In the genomic region with DNA sequence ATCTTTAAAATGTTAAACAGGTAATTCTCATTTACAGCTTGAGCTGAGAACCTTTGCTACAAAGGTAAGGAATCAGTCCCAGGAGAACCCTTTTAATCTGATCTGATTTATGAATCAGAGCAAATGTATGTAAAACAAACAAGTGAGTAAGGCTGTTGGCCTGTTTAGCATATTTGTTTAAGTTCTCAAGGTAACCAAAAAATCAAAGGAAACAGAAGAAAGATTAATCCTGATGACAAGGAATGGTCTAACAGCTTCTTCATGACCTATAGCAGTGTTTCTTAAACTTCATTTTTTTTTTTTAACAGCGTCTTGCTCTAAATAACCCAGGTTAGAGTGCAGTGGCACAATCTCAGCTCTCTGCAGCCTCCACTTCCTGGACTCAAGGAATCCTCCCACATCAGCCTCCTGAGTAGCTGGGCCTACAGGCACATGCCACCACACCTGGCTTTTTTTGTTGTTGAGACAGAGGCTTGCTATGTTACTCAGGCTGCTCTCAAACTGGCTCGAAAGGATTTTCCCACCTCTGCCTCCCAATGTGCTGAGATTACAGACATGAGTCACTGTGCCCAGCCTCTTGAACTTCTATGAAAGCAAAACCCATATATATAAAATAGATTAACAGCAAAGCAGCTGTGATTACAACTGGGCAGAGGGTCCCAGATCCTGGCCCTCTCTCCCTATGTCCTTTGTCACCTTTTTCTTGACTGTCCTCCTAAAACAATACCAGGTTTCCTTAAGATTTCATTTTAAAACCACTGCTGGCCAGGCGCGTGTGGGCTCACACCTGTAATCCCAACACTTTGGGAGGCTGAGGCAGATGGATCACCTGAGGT, we compare ENCODE assay signal across 11 cellular contexts. TPM values are rescaled to one million over a fixed set of nuclear protein-coding genes. Genes with fewer than 3 reads are reported as not detected.
DNase-seq lines count a peak whose midpoint lies in the region; ATAC-seq and TF ChIP-seq lines count a peak whose summit lies in the region.
"Had no signal": no experiment of that assay in that cellular context is flagged by ENCODE, and none has a peak within 500 bp of the region (broad histone marks: within the 10 kb centered on the region; RNA-seq: fewer than 3 reads in every experiment).

No MANE protein-coding gene starts in this region.

- no peak for TF ChIP-seq EP300 in gastroesophageal sphincter (IDR thresholded peaks at IDR 0.05)

- WGBS in gastroesophageal sphincter (ENCODE audit: low coverage in 1 of 2), 2 donors, result 85 to 100% methylated on average over 3 to 4 of the region's 4 CpGs
- 90% methylated on average over 4 of the region's 4 CpGs for WGBS in right cardiac atrium

- H3K9me3 ChIP-seq in gastroesophageal sphincter (no peaks in the 10 kb centered on the region), right cardiac atrium (ENCODE audit: control insufficient read depth, low read length) (no peaks in the 10 kb centered on the region)

- TF ChIP-seq POLR2A in gastroesophageal sphincter (IDR thresholded peaks at IDR 0.05), result no peak

- peaks cover 19% of the 10 kb centered on the region for H3K4me1 Mint-ChIP-seq in chondrocyte (ENCODE audit: low read depth)

- H3K27ac Mint-ChIP-seq in chondrocyte (ENCODE audit: unreplicated experiment), result peak overlapping the region; percentile 51

- no peaks in the 10 kb centered on the region for H3K9me3 Mint-ChIP-seq in chondrocyte (ENCODE audit: low read depth)

- H3K27ac ChIP-seq in gastroesophageal sphincter (no peak overlapping the region), right cardiac atrium (ENCODE audit: low read length) (no peak overlapping the region)

- no peak for TF ChIP-seq CTCF in chondrocyte (IDR thresholded peaks at IDR 0.05)
- TF ChIP-seq CTCF in gastroesophageal sphincter (IDR thresholded peaks at IDR 0.05), result no peak

- no peak for ATAC-seq in gastroesophageal sphincter
- no peak for ATAC-seq in right cardiac atrium

- DNase-seq in DMS53 (lab: John Stamatoyannopoulos, UW) (peak; percentile 37), DMS53 treated with DMSO at 0.1 percent for 48 hours (lab: John Stamatoyannopoulos, UW; ENCODE audit: unreplicated experiment) (no peak), chondrocyte (ENCODE audit: low spot score) (peak; percentile 26), renal cortical epithelial cell (ENCODE audit: low read depth) (peak; percentile 33), right cardiac atrium (no peak)
- DNase-seq: 8988T, activated gamma-delta T cell treated with Interleukin-2 at 50 U/mL for 16 hours, Kasumi-1, NCI-H748 treated with DMSO at 0.1 percent for 48 hours, retina had no signal

- H3K4me3 ChIP-seq in gastroesophageal sphincter (no peak overlapping the region), right cardiac atrium (ENCODE audit: low read length) (no peak overlapping the region)

- H3K4me1 ChIP-seq in gastroesophageal sphincter (peaks cover 0 to 7% (median 0%) of the 10 kb centered on the region in 3 donors), right cardiac atrium (ENCODE audit: control insufficient read depth, insufficient read depth, low read length) (no peaks in the 10 kb centered on the region)

- H3K27me3 Mint-ChIP-seq in chondrocyte (ENCODE audit: low read depth), result no peaks in the 10 kb centered on the region

- no peaks in the 10 kb centered on the region for H3K27me3 ChIP-seq in gastroesophageal sphincter
- H3K27me3 ChIP-seq in right cardiac atrium (ENCODE audit: control insufficient read depth, insufficient read depth), result no peaks in the 10 kb centered on the region

- H3K4me3 Mint-ChIP-seq in chondrocyte (ENCODE audit: unreplicated experiment), result no peak overlapping the region

- H3K36me3 Mint-ChIP-seq in chondrocyte (ENCODE audit: low read depth), result no peaks in the 10 kb centered on the region

- intact Hi-C loops in right cardiac atrium (cut with DNase I), result no loop called here

- H3K36me3 ChIP-seq in gastroesophageal sphincter, result peaks cover 0 to 10% of the 10 kb centered on the region in 2 donors

RNA-seq across cellular contexts. Expression of gene JPT1, which starts 5.1 kb away (rescaled TPM):
- 78.6 to 90.4 TPM (median 86.4 TPM) in 3 replicates for total RNA-seq in chondrocyte
- total RNA-seq in renal cortical epithelial cell, result 171 and 366 TPM in 2 replicates
- 10 to 100 TPM in 3 of 4 donors, 1 to 10 TPM in 1; 9.3 to 48.5 (median 25.0) TPM for total RNA-seq in gastroesophageal sphincter
- total RNA-seq in right cardiac atrium, result 10 to 100 TPM; 11.7 to 22.3 (median 17.9) TPM
- polyA plus RNA-seq in right cardiac atrium, result 40.5 TPM

RNA-seq across cellular contexts. Expression of gene SUMO2, which starts 23.3 kb away (rescaled TPM):
- total RNA-seq in chondrocyte (307 to 347 TPM (median 312 TPM) in 3 replicates), renal cortical epithelial cell (96.6 and 151 TPM in 2 replicates), gastroesophageal sphincter (10 to 100 TPM; 67.7 to 95.2 (median 69.9) TPM), right cardiac atrium (100 to 1,000 TPM; 249 to 272 (median 257) TPM)
- 99.1 TPM for polyA plus RNA-seq in right cardiac atrium

RNA-seq across cellular contexts. Expression of gene NT5C, which starts 27.9 kb away (rescaled TPM):
- 23.3 to 31.2 TPM (median 30.4 TPM) in 3 replicates for total RNA-seq in chondrocyte
- total RNA-seq in renal cortical epithelial cell, result 22.9 and 77.3 TPM in 2 replicates
- total RNA-seq in gastroesophageal sphincter, result 100 to 1,000 TPM in 2 of 4 donors, 10 to 100 TPM in 2; 74.5 to 121 (median 99.6) TPM
- 10 to 100 TPM; 29.1 to 35.9 (median 33.3) TPM for total RNA-seq in right cardiac atrium
- 37.5 TPM for polyA plus RNA-seq in right cardiac atrium

RNA-seq across cellular contexts. Expression of gene NUP85, which starts 46.1 kb away (rescaled TPM):
- total RNA-seq in chondrocyte (36.7 to 63.9 TPM (median 41.3 TPM) in 3 replicates), renal cortical epithelial cell (27.6 and 37.7 TPM in 2 replicates), gastroesophageal sphincter (10 to 100 TPM; 19.6 to 62.3 (median 22.3) TPM), right cardiac atrium (10 to 100 TPM; 31.3 to 36.1 (median 34.2) TPM)
- 16.3 TPM for polyA plus RNA-seq in right cardiac atrium

RNA-seq across cellular contexts. Expression of gene ARMC7, which starts 49.6 kb away (rescaled TPM):
- total RNA-seq in chondrocyte (10.8 to 12.3 TPM (median 12.1 TPM) in 3 replicates), renal cortical epithelial cell (1.2 and 14.2 TPM in 2 replicates), gastroesophageal sphincter (1 to 10 TPM; 2.4 to 6.1 (median 3.9) TPM), right cardiac atrium (10 to 100 TPM in 1 of 4 donors, 1 to 10 TPM in 3; 9.4 to 10.9 (median 9.6) TPM)
- 7.7 TPM for polyA plus RNA-seq in right cardiac atrium

Comparison
In these comparisons a context has a peak if more than half of its experiments do, and no peak if none do; other contexts are left out.
1. DNase-seq: peak in DMS53 (single experiment), chondrocyte (single experiment) and renal cortical epithelial cell (single experiment); none in DMS53 treated with DMSO at 0.1 percent for 48 hours (single experiment) and right cardiac atrium (0 of 3).